In genomic region chr5:83474170-83474796, GRCh38 we compare ENCODE assay signal across 8 cellular contexts. TPM values are rescaled to one million over a fixed set of nuclear protein-coding genes. Genes with fewer than 3 reads are reported as not detected.
DNase-seq lines count a peak whose midpoint lies in the region; ATAC-seq and TF ChIP-seq lines count a peak whose summit lies in the region.

No MANE protein-coding gene starts in this region.

- DNase-seq in CD4-positive, CD25-positive, alpha-beta regulatory T cell = peak in 1 of 3 donors; percentile 39
- DNase-seq in NCI-H82 treated with DMSO at 0.1 percent for 48 hours (lab: John Stamatoyannopoulos, UW; ENCODE audit: unreplicated experiment) = peak; percentile 72
- DNase-seq in activated naive CD4-positive, alpha-beta T cell treated with anti-CD3 and anti-CD28 coated beads, Interleukin-2, amount 50 U/mL, for 16 hours = peak; percentile 19
- peak; percentile 72 for DNase-seq in globus pallidus (ENCODE audit: low spot score)
- DNase-seq in DMS79 treated with DMSO at 0.1 percent for 48 hours (lab: John Stamatoyannopoulos, UW) = no peak

- H3F3A ChIP-seq in neural cell (ENCODE audit: insufficient read depth, low read length, poor library complexity, severe bottlenecking) = peaks cover 16% of the 10 kb centered on the region

- peak in 1 of 2 donors; percentile 33 for ATAC-seq in CD4-positive, CD25-positive, alpha-beta regulatory T cell (ENCODE audit: low read depth in 2 of 2)
- ATAC-seq in HG03378 (IDR thresholded peaks at IDR 0.05; ENCODE audit: unreplicated experiment) = peak; percentile 32

- H4K20me1 ChIP-seq in neural cell (ENCODE audit: insufficient read depth) = peaks cover 39% of the 10 kb centered on the region

- no peak overlapping the region for H2AFZ ChIP-seq in neural cell (ENCODE audit: low read depth, low read length)

- TF ChIP-seq EP300 in neural cell (conservative IDR thresholded peaks at IDR 0.05; ENCODE audit: poor library complexity, severe bottlenecking) = peak; percentile 14

- H3K27me3 ChIP-seq in CD4-positive, CD25-positive, alpha-beta regulatory T cell (ENCODE audit: control insufficient read depth, insufficient read depth, low read length) = peaks cover 36% of the 10 kb centered on the region
- no peaks in the 10 kb centered on the region for H3K27me3 ChIP-seq in neural cell (ENCODE audit: insufficient read depth, low read depth, low read length)

- peaks cover 6 to 35% (median 17%) of the 10 kb centered on the region in 4 donors for H3K4me1 Mint-ChIP-seq in CD4-positive, CD25-positive, alpha-beta regulatory T cell

- peaks cover 72% of the 10 kb centered on the region for H3K27me3 Mint-ChIP-seq in CD4-positive, CD25-positive, alpha-beta regulatory T cell

- H3K79me2 ChIP-seq in neural cell (replicated peaks; ENCODE audit: insufficient read depth, low read length) = peaks cover 89% of the 10 kb centered on the region

- H3K9me2 ChIP-seq in neural cell (ENCODE audit: insufficient read depth, low read length) = no peaks in the 10 kb centered on the region

- peak overlapping the region; percentile 21 to 86 (median 62) for H3K4me3 Mint-ChIP-seq in CD4-positive, CD25-positive, alpha-beta regulatory T cell

- peak overlapping the region; percentile 50 for H3K4me3 ChIP-seq in CD4-positive, CD25-positive, alpha-beta regulatory T cell (ENCODE audit: low read depth, low read length)
- peak overlapping the region; percentile 84 for H3K4me3 ChIP-seq in neural cell (ENCODE audit: low read length)

- TF ChIP-seq CTCF in neural cell (IDR thresholded peaks at IDR 0.05; ENCODE audit: poor library complexity, severe bottlenecking) = no peak

- no peaks in the 10 kb centered on the region for H3K36me3 ChIP-seq in CD4-positive, CD25-positive, alpha-beta regulatory T cell (ENCODE audit: control insufficient read depth, insufficient read depth, low read length)
- peaks cover 23% of the 10 kb centered on the region for H3K36me3 ChIP-seq in neural cell (ENCODE audit: insufficient read depth, low read length)

- TF ChIP-seq POLR2A in GM19099 (IDR thresholded peaks at IDR 0.05; ENCODE audit: extremely low read depth, insufficient read length, low read depth) = peak; percentile 51

- no peak overlapping the region for H3K27ac ChIP-seq in CD4-positive, CD25-positive, alpha-beta regulatory T cell (ENCODE audit: insufficient read depth, low read length, poor library complexity, severe bottlenecking)
- peak overlapping the region; percentile 99 for H3K27ac ChIP-seq in neural cell (ENCODE audit: low read length)

- peaks cover 27% of the 10 kb centered on the region for H3K4me1 ChIP-seq in CD4-positive, CD25-positive, alpha-beta regulatory T cell (ENCODE audit: control insufficient read depth, insufficient read depth, low read length, poor library complexity, severe bottlenecking)

- peaks cover 0 to 1% of the 10 kb centered on the region in 2 experiments for H3K9me3 ChIP-seq in CD4-positive, CD25-positive, alpha-beta regulatory T cell (ENCODE audit: control insufficient read depth in 2 of 2, low read length in 2 of 2)
- no peaks in the 10 kb centered on the region for H3K9me3 ChIP-seq in neural cell (ENCODE audit: low read length)

- no peaks in the 10 kb centered on the region for H3K36me3 Mint-ChIP-seq in CD4-positive, CD25-positive, alpha-beta regulatory T cell

- no peak overlapping the region for H3K4me2 ChIP-seq in neural cell (ENCODE audit: low read length)

- TF ChIP-seq RAD21 in neural cell (conservative IDR thresholded peaks at IDR 0.05) = peak; percentile 5

- peak overlapping the region in 1 of 3 donors; percentile 57 for H3K27ac Mint-ChIP-seq in CD4-positive, CD25-positive, alpha-beta regulatory T cell

- H3K9me3 Mint-ChIP-seq in CD4-positive, CD25-positive, alpha-beta regulatory T cell = peaks cover 0 to 7% (median 0%) of the 10 kb centered on the region in 7 donors

- H3K9ac ChIP-seq in neural cell (ENCODE audit: low read length) = peak overlapping the region; percentile 99

TF ChIP-seq in neural cell, 6 proteins besides CTCF, POLR2A, EP300 and RAD21:
- TF ChIP-seq MXI1 (conservative IDR thresholded peaks at IDR 0.05; ENCODE audit: poor library complexity, severe bottlenecking) (peak; percentile 87), POLR2AphosphoS5 (IDR thresholded peaks at IDR 0.05) (peak; percentile 69), TAF1 (IDR thresholded peaks at IDR 0.05; ENCODE audit: low read depth) (no peak), SMC3 (conservative IDR thresholded peaks at IDR 0.05; ENCODE audit: poor library complexity) (peak; percentile 23), EZH2 (IDR thresholded peaks at IDR 0.05; ENCODE audit: borderline replicate concordance, insufficient read depth, low read length, poor library complexity, severe bottlenecking) (no peak)
- TF ChIP-seq, protein P1, sequence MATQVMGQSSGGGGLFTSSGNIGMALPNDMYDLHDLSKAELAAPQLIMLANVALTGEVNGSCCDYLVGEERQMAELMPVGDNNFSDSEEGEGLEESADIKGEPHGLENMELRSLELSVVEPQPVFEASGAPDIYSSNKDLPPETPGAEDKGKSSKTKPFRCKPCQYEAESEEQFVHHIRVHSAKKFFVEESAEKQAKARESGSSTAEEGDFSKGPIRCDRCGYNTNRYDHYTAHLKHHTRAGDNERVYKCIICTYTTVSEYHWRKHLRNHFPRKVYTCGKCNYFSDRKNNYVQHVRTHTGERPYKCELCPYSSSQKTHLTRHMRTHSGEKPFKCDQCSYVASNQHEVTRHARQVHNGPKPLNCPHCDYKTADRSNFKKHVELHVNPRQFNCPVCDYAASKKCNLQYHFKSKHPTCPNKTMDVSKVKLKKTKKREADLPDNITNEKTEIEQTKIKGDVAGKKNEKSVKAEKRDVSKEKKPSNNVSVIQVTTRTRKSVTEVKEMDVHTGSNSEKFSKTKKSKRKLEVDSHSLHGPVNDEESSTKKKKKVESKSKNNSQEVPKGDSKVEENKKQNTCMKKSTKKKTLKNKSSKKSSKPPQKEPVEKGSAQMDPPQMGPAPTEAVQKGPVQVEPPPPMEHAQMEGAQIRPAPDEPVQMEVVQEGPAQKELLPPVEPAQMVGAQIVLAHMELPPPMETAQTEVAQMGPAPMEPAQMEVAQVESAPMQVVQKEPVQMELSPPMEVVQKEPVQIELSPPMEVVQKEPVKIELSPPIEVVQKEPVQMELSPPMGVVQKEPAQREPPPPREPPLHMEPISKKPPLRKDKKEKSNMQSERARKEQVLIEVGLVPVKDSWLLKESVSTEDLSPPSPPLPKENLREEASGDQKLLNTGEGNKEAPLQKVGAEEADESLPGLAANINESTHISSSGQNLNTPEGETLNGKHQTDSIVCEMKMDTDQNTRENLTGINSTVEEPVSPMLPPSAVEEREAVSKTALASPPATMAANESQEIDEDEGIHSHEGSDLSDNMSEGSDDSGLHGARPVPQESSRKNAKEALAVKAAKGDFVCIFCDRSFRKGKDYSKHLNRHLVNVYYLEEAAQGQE (IDR thresholded peaks at IDR 0.05; ENCODE audit: borderline replicate concordance) = peak; percentile 57

RNA-seq across cellular contexts. Expression of gene VCAN, which starts 2.7 kb away (rescaled TPM):
- not detected for total RNA-seq in CD4-positive, CD25-positive, alpha-beta regulatory T cell
- polyA plus RNA-seq in CD4-positive, CD25-positive, alpha-beta regulatory T cell = under 1 TPM in 3 of 4 donors, not detected in 1; 0.20 to 0.85 (median 0.40) TPM
- 1,185 and 1,274 TPM in 2 replicates for polyA plus RNA-seq in neural cell
- 3,969 and 5,103 TPM in 2 replicates for polyA minus RNA-seq in neural cell

Comparison
In these comparisons a context has a peak if more than half of its experiments do, and no peak if none do; other contexts are left out.
1. RNA of gene VCAN, which starts 2.7 kb away (polyA plus RNA-seq): 1,185 to 1,274 TPM in neural cell; 0.20 to 0.85 TPM in CD4-positive, CD25-positive, alpha-beta regulatory T cell; every median in the first group is over 100 times any median in the second.